Comparison of ENCODE assay signal across 10 cellular contexts in genomic region chr22:31586137-31586920, GRCh38.
DNase-seq lines count a peak whose midpoint lies in the region; ATAC-seq, FAIRE-seq and TF ChIP-seq lines count a peak whose summit lies in the region.
"Had no signal": no experiment of that assay in that cellular context is flagged by ENCODE, and none has a peak within 500 bp of the region (broad histone marks: within the 10 kb centered on the region; RNA-seq: fewer than 3 reads in every experiment).

No MANE protein-coding gene starts in this region.

- H3K9me3 ChIP-seq in gastroesophageal sphincter: no peaks in the 10 kb centered on the region
- H3K9me3 ChIP-seq in smooth muscle cell (replicated peaks; ENCODE audit: low read depth): no peaks in the 10 kb centered on the region
- H3K9me3 ChIP-seq in kidney (ENCODE audit: control insufficient read depth in 1 of 2, low read length in 2 of 2): no peaks in the 10 kb centered on the region
- no peaks in the 10 kb centered on the region for H3K9me3 ChIP-seq in tibial nerve

- H3K9me3 Mint-ChIP-seq in activated T-cell treated with anti-CD3 and anti-CD28 coated beads, Interleukin-2, amount 50 U/mL, for 72 hours: no peaks in the 10 kb centered on the region
- H3K9me3 Mint-ChIP-seq in activated T-helper 2 cell treated with anti-CD3 and anti-CD28 coated beads, Interferon-gamma antibody, Interleukin-2, Interleukin-4, amounts not matched to agents 10 μg/mL and 5 μg/mL and 100 μg/mL, durations not matched to agents 14 hours and 24 hours and 36 hours: no peaks in the 10 kb centered on the region

- no peaks in the 10 kb centered on the region for H3K27me3 ChIP-seq in gastroesophageal sphincter
- H3K27me3 ChIP-seq in smooth muscle cell (ENCODE audit: low read depth): no peaks in the 10 kb centered on the region
- H3K27me3 ChIP-seq in tibial nerve: no peaks in the 10 kb centered on the region

- no peak for TF ChIP-seq CTCF in gastroesophageal sphincter (IDR thresholded peaks at IDR 0.05)
- no peak for TF ChIP-seq CTCF in smooth muscle cell (IDR thresholded peaks at IDR 0.05; ENCODE audit: borderline replicate concordance, insufficient read depth, poor library complexity, severe bottlenecking)
- TF ChIP-seq CTCF in kidney (IDR thresholded peaks at IDR 0.05; ENCODE audit: borderline replicate concordance, extremely low read depth, insufficient read depth): no peak
- TF ChIP-seq CTCF in tibial nerve (IDR thresholded peaks at IDR 0.05): no peak

- FAIRE-seq in kidney (lab: Jason Lieb, UNC): no peak

- TF ChIP-seq EP300 in gastroesophageal sphincter (IDR thresholded peaks at IDR 0.05) (no peak), tibial nerve (IDR thresholded peaks at IDR 0.05) (no peak)

- no peaks in the 10 kb centered on the region for H3K27me3 Mint-ChIP-seq in activated T-cell treated with anti-CD3 and anti-CD28 coated beads, Interleukin-2, amount 50 U/mL, for 72 hours (ENCODE audit: low read depth)
- H3K27me3 Mint-ChIP-seq in activated T-helper 2 cell treated with anti-CD3 and anti-CD28 coated beads, Interferon-gamma antibody, Interleukin-2, Interleukin-4, amounts not matched to agents 10 μg/mL and 5 μg/mL and 100 μg/mL, durations not matched to agents 14 hours and 24 hours and 36 hours (ENCODE audit: low read depth): no peaks in the 10 kb centered on the region

- DNase-seq in activated T-cell treated with anti-CD3 and anti-CD28 coated beads, Interleukin-2, amount 50 U/mL, for 72 hours: no peak
- DNase-seq in activated T-cell treated with anti-CD3 and anti-CD28 coated beads, Interleukin-2, amount 50 U/mL, for 1 hour: no peak
- no peak for DNase-seq in activated T-helper 2 cell treated with anti-CD3 and anti-CD28 coated beads, Interferon-gamma antibody, Interleukin-2, Interleukin-4, amounts not matched to agents 10 μg/mL and 5 μg/mL and 100 μg/mL, durations not matched to agents 14 hours and 24 hours and 36 hours (ENCODE audit: low spot score)
- DNase-seq in smooth muscle cell (lab: John Stamatoyannopoulos, UW; ENCODE audit: unreplicated experiment) (no peak), islet precursor cell (no peak), kidney (no peak), tibial nerve (ENCODE audit: low spot score in 2 of 2) (no peak)
- DNase-seq: NCI-H2081 treated with DMSO at 0.1 percent for 48 hours had no signal

- peak overlapping the region in 1 of 2 donors; percentile 33 for H3K4me3 Mint-ChIP-seq in activated T-cell treated with anti-CD3 and anti-CD28 coated beads, Interleukin-2, amount 50 U/mL, for 72 hours
- peak overlapping the region; percentile 9 for H3K4me3 Mint-ChIP-seq in activated T-helper 2 cell treated with anti-CD3 and anti-CD28 coated beads, Interferon-gamma antibody, Interleukin-2, Interleukin-4, amounts not matched to agents 10 μg/mL and 5 μg/mL and 100 μg/mL, durations not matched to agents 14 hours and 24 hours and 36 hours (ENCODE audit: low read depth)

- peak overlapping the region; percentile 64 for H3K27ac Mint-ChIP-seq in activated T-cell treated with anti-CD3 and anti-CD28 coated beads, Interleukin-2, amount 50 U/mL, for 72 hours
- peak overlapping the region; percentile 81 for H3K27ac Mint-ChIP-seq in activated T-helper 2 cell treated with anti-CD3 and anti-CD28 coated beads, Interferon-gamma antibody, Interleukin-2, Interleukin-4, amounts not matched to agents 10 μg/mL and 5 μg/mL and 100 μg/mL, durations not matched to agents 14 hours and 24 hours and 36 hours

- H3K4me3 ChIP-seq in gastroesophageal sphincter (no peak overlapping the region), smooth muscle cell (no peak overlapping the region), kidney (ENCODE audit: low read length in 2 of 2) (no peak overlapping the region), tibial nerve (no peak overlapping the region)

- no peaks in the 10 kb centered on the region for H3K79me2 ChIP-seq in smooth muscle cell (ENCODE audit: low read depth)

- intact Hi-C loops in activated T-helper 2 cell treated with anti-CD3 and anti-CD28 coated beads, Interferon-gamma antibody, Interleukin-2, Interleukin-4, amounts not matched to agents 10 μg/mL and 5 μg/mL and 100 μg/mL, durations not matched to agents 14 hours and 24 hours and 36 hours (cut with micrococcal nuclease): no loop called here
- intact Hi-C loops in kidney (cut with DNase I): no loop called here

- 82 to 87% methylated on average over 5 to 6 of the region's 7 CpGs for WGBS in gastroesophageal sphincter (ENCODE audit: low coverage in 1 of 2), 2 donors
- WGBS in smooth muscle cell (ENCODE audit: low lambda C conversion rate): 61% methylated on average over 7 of the region's 7 CpGs
- 80 to 88% methylated on average over 7 of the region's 7 CpGs for WGBS in tibial nerve, 2 donors

- H3K27ac ChIP-seq in gastroesophageal sphincter (no peak overlapping the region), smooth muscle cell (ENCODE audit: low read depth) (peak overlapping the region; percentile 95), kidney (ENCODE audit: low read depth in 2 of 2, low read length in 2 of 2) (no peak overlapping the region), tibial nerve (no peak overlapping the region)
- H3K27ac ChIP-seq: RWPE1 had no signal

- H4K20me1 ChIP-seq in smooth muscle cell (ENCODE audit: low read depth): no peaks in the 10 kb centered on the region

- peak overlapping the region; percentile 52 for H3K4me2 ChIP-seq in smooth muscle cell

- H3K36me3 Mint-ChIP-seq in activated T-cell treated with anti-CD3 and anti-CD28 coated beads, Interleukin-2, amount 50 U/mL, for 72 hours (ENCODE audit: insufficient read depth in 2 of 2): peaks cover 17 to 49% of the 10 kb centered on the region in 2 donors
- peaks cover 77% of the 10 kb centered on the region for H3K36me3 Mint-ChIP-seq in activated T-helper 2 cell treated with anti-CD3 and anti-CD28 coated beads, Interferon-gamma antibody, Interleukin-2, Interleukin-4, amounts not matched to agents 10 μg/mL and 5 μg/mL and 100 μg/mL, durations not matched to agents 14 hours and 24 hours and 36 hours (ENCODE audit: low read depth)

- H3K9ac ChIP-seq in smooth muscle cell (ENCODE audit: low read depth) (peak overlapping the region; percentile 40), kidney (ENCODE audit: low read length in 2 of 2) (no peak overlapping the region)

- H3K36me3 ChIP-seq in gastroesophageal sphincter: peaks cover 0 to 64% of the 10 kb centered on the region in 2 donors
- H3K36me3 ChIP-seq in smooth muscle cell (ENCODE audit: low read depth): no peaks in the 10 kb centered on the region
- peaks cover 11 to 17% of the 10 kb centered on the region in 2 donors for H3K36me3 ChIP-seq in kidney (ENCODE audit: control insufficient read depth in 1 of 2, insufficient read depth in 2 of 2, low read length in 2 of 2)
- H3K36me3 ChIP-seq in tibial nerve: peaks cover 0 to 57% (median 0%) of the 10 kb centered on the region in 3 donors

- no peaks in the 10 kb centered on the region for H3K4me1 ChIP-seq in gastroesophageal sphincter
- peaks cover 7% of the 10 kb centered on the region for H3K4me1 ChIP-seq in smooth muscle cell (ENCODE audit: low read depth)
- H3K4me1 ChIP-seq in kidney (ENCODE audit: control insufficient read depth in 1 of 2, insufficient read depth in 1 of 2, low read depth in 1 of 2, low read length in 2 of 2): no peaks in the 10 kb centered on the region
- no peaks in the 10 kb centered on the region for H3K4me1 ChIP-seq in tibial nerve

- peaks cover 56% of the 10 kb centered on the region for H3K4me1 Mint-ChIP-seq in activated T-cell treated with anti-CD3 and anti-CD28 coated beads, Interleukin-2, amount 50 U/mL, for 72 hours (ENCODE audit: low read depth)
- peaks cover 51% of the 10 kb centered on the region for H3K4me1 Mint-ChIP-seq in activated T-helper 2 cell treated with anti-CD3 and anti-CD28 coated beads, Interferon-gamma antibody, Interleukin-2, Interleukin-4, amounts not matched to agents 10 μg/mL and 5 μg/mL and 100 μg/mL, durations not matched to agents 14 hours and 24 hours and 36 hours (ENCODE audit: low read depth)

- H2AFZ ChIP-seq in smooth muscle cell (ENCODE audit: low read depth): no peak overlapping the region

- no peak for ATAC-seq in activated T-cell treated with anti-CD3 and anti-CD28 coated beads, Interleukin-2, amount 50 U/mL, for 72 hours (replicated peaks in 1 of 2)
- ATAC-seq in gastroesophageal sphincter: peak; percentile 28

- peaks cover 12% of the 10 kb centered on the region for H3F3A ChIP-seq in smooth muscle cell (ENCODE audit: low read depth)

- TF ChIP-seq POLR2A in gastroesophageal sphincter (IDR thresholded peaks at IDR 0.05): no peak
- TF ChIP-seq POLR2A in tibial nerve (IDR thresholded peaks at IDR 0.05): no peak
